In the genomic region with DNA sequence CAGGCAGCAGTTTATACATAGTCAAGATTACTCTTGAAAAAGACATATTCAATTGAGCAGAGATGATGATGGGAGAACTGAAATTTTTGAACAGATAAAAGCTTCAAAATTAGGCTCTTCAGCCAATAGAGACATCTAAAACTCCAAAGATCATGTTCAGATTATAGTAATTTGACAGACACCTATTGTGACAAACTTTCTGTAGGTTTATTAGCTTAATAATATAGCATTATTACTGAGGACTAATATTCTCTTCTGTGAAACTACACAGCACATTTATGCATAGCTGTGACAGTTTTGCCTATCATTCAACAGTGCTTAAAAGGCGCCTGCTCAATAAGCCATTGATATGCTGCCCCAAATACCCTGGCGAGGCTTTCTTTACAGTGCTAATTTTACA, we compare ENCODE assay signal across 35 cellular contexts. TPM values are rescaled to one million over a fixed set of nuclear protein-coding genes. Genes with fewer than 3 reads are reported as not detected.
A peak's percentile ranks its signal among the peaks of the same experiment; 100 is the strongest.
DNase-seq lines count a peak whose midpoint lies in the region; ATAC-seq and TF ChIP-seq lines count a peak whose summit lies in the region.
"Had no signal": no experiment of that assay in that cellular context is flagged by ENCODE, and none has a peak within 500 bp of the region (broad histone marks: within the 10 kb centered on the region; RNA-seq: fewer than 3 reads in every experiment).

No MANE protein-coding gene starts in this region.

- H3K36me3 ChIP-seq in neural cell (ENCODE audit: insufficient read depth, low read length) (no peaks in the 10 kb centered on the region), thyroid gland (no peaks in the 10 kb centered on the region), GM23338 (ENCODE audit: insufficient read depth) (no peaks in the 10 kb centered on the region)
- H3K36me3 ChIP-seq: BE2C; BLaER1; BLaER1 treated with 17β-estradiol and CSF1 and Interleukin-3, amounts not matched to agents 10 nM and 100 nM had no signal

- no peak for TF ChIP-seq POLR2A in thyroid gland (IDR thresholded peaks at IDR 0.05)

- H3K4me1 ChIP-seq in thyroid gland: no peaks in the 10 kb centered on the region
- H3K4me1 ChIP-seq in GM23338 (ENCODE audit: insufficient read depth): 0 out of 2 replicates have a peak, but pooled peaks cover 4% of the 10 kb centered on the region
- H3K4me1 ChIP-seq: A549; BE2C; BLaER1; BLaER1 treated with 17β-estradiol and CSF1 and Interleukin-3, amounts not matched to agents 10 nM and 100 nM; Caco-2 had no signal

- H3K79me2 ChIP-seq in neural cell (replicated peaks; ENCODE audit: insufficient read depth, low read length) (no peaks in the 10 kb centered on the region), GM23338 (replicated peaks; ENCODE audit: insufficient read depth) (no peaks in the 10 kb centered on the region)

- no peaks in the 10 kb centered on the region for H3K36me3 Mint-ChIP-seq in GM23338 (ENCODE audit: low read depth)
- H3K36me3 Mint-ChIP-seq: CD4-positive, alpha-beta memory T cell; CD8-positive, alpha-beta T cell had no signal

- H3K9ac ChIP-seq in neural cell (ENCODE audit: low read length): no peak overlapping the region
- H3K9ac ChIP-seq: BLaER1; BLaER1 treated with 17β-estradiol and CSF1 and Interleukin-3, amounts not matched to agents 10 nM and 100 nM had no signal

- H3K4me3 ChIP-seq in neural cell (ENCODE audit: low read length): no peak overlapping the region
- H3K4me3 ChIP-seq in thyroid gland (replicated peaks in 1 of 3): no peak overlapping the region
- no peak overlapping the region for H3K4me3 ChIP-seq in GM23338
- H3K4me3 ChIP-seq: A549; BLaER1; BLaER1 treated with 17β-estradiol and CSF1 and Interleukin-3, amounts not matched to agents 10 nM and 100 nM had no signal

- peak; percentile 95 for TF ChIP-seq EP300 in neural cell (conservative IDR thresholded peaks at IDR 0.05; ENCODE audit: poor library complexity, severe bottlenecking)

- H3K4me3 Mint-ChIP-seq in GM23338: no peak overlapping the region
- H3K4me3 Mint-ChIP-seq: B cell; CD14-positive monocyte; CD4-positive, alpha-beta memory T cell; CD4-positive, alpha-beta T cell; CD4-positive, CD25-positive, alpha-beta regulatory T cell; CD8-positive, alpha-beta memory T cell; CD8-positive, alpha-beta T cell had no signal

- no peak overlapping the region for H3K27ac Mint-ChIP-seq in GM23338
- H3K27ac Mint-ChIP-seq: B cell; CD14-positive monocyte; CD4-positive, alpha-beta memory T cell; CD4-positive, alpha-beta T cell; CD4-positive, CD25-positive, alpha-beta regulatory T cell; CD8-positive, alpha-beta memory T cell; CD8-positive, alpha-beta T cell had no signal

- TF ChIP-seq RAD21 in neural cell (conservative IDR thresholded peaks at IDR 0.05): no peak

- H2AFZ ChIP-seq in neural cell (ENCODE audit: low read depth, low read length) (no peak overlapping the region), GM23338 (no peak overlapping the region)

- ATAC-seq in left ventricle myocardium superior (peak; percentile 24), GM23338 (no peak)
- ATAC-seq: A549; CD8-positive, alpha-beta T cell had no signal

- intact Hi-C loops in left ventricle myocardium superior (cut with micrococcal nuclease): no loop called here
- intact Hi-C loops in cardiac septum (cut with DNase I): no loop called here
- intact Hi-C loops in thyroid gland (cut with DNase I): no loop called here

- H3K27me3 Mint-ChIP-seq in GM23338 (ENCODE audit: insufficient read depth, low read depth, poor library complexity): peaks cover 11% of the 10 kb centered on the region
- H3K27me3 Mint-ChIP-seq: B cell; CD4-positive, alpha-beta T cell had no signal

- H4K20me1 ChIP-seq in neural cell (ENCODE audit: insufficient read depth): no peaks in the 10 kb centered on the region
- H4K20me1 ChIP-seq in GM23338 (replicated peaks; ENCODE audit: insufficient read depth): peaks cover 3% of the 10 kb centered on the region; the same call in 1 of the 2 replicates
- H4K20me1 ChIP-seq: BLaER1; BLaER1 treated with 17β-estradiol and CSF1 and Interleukin-3, amounts not matched to agents 10 nM and 100 nM had no signal

- no peaks in the 10 kb centered on the region for H3K9me3 ChIP-seq in neural cell (ENCODE audit: low read length)
- no peaks in the 10 kb centered on the region for H3K9me3 ChIP-seq in thyroid gland
- H3K9me3 ChIP-seq: A549, BE2C, BLaER1, Caco-2 had no signal

- DNase-seq in left ventricle myocardium superior (no peak), cardiac septum (ENCODE audit: low spot score) (no peak), NCI-H2227 (lab: John Stamatoyannopoulos, UW; ENCODE audit: unreplicated experiment) (peak; percentile 71), NCI-H2227 treated with DMSO at 0.1 percent for 48 hours (lab: John Stamatoyannopoulos, UW) (peak; percentile 77), thyroid gland (no peak), GM23338 (ENCODE audit: low spot score) (no peak), SW480 (ENCODE audit: low spot score) (no peak)
- DNase-seq: 8988T; ACHN; AML-193; BE2C; C1 segment of cervical spinal cord; Caco-2; Calu3; CD4-positive, alpha-beta memory T cell; CD4-positive, alpha-beta T cell; CD4-positive, CD25-positive, alpha-beta regulatory T cell; CD8-positive, alpha-beta memory T cell; CD8-positive, alpha-beta T cell; COR-L47; DMS 273 treated with DMSO at 0.1 percent for 48 hours; DMS153; DMS53; DMS79; DMS79 treated with DMSO at 0.1 percent for 48 hours; DND-41; EL had no signal

- WGBS in thyroid gland, 2 donors: 70 to 83% methylated on average over 2 of the region's 2 CpGs

- H3K27ac ChIP-seq in neural cell (ENCODE audit: low read length) (peak overlapping the region; percentile 50), thyroid gland (no peak overlapping the region), GM23338 (ENCODE audit: low read depth) (no peak overlapping the region)
- H3K27ac ChIP-seq: 22Rv1; A549; BLaER1; BLaER1 treated with 17β-estradiol and CSF1 and Interleukin-3, amounts not matched to agents 10 nM and 100 nM; C4-2B had no signal

- H3K4me2 ChIP-seq in neural cell (ENCODE audit: low read length) (no peak overlapping the region), GM23338 (no peak overlapping the region)
- H3K4me2 ChIP-seq: A549; BLaER1; BLaER1 treated with 17β-estradiol and CSF1 and Interleukin-3, amounts not matched to agents 10 nM and 100 nM had no signal

- H3F3A ChIP-seq in neural cell (ENCODE audit: insufficient read depth, low read length, poor library complexity, severe bottlenecking): no peaks in the 10 kb centered on the region
- H3F3A ChIP-seq in GM23338 (replicated peaks; ENCODE audit: low read depth): no peaks in the 10 kb centered on the region

- H3K4me1 Mint-ChIP-seq in GM23338: no peaks in the 10 kb centered on the region
- H3K4me1 Mint-ChIP-seq: B cell; CD14-positive monocyte; CD4-positive, alpha-beta memory T cell; CD4-positive, CD25-positive, alpha-beta regulatory T cell; CD8-positive, alpha-beta memory T cell had no signal

- no peak for TF ChIP-seq CTCF in neural cell (IDR thresholded peaks at IDR 0.05; ENCODE audit: poor library complexity, severe bottlenecking)
- no peak for TF ChIP-seq CTCF in thyroid gland (IDR thresholded peaks at IDR 0.05)
- TF ChIP-seq CTCF in GM23338 (conservative IDR thresholded peaks at IDR 0.05; ENCODE audit: low read depth in 2 of 2): no peak

- no peaks in the 10 kb centered on the region for H3K9me2 ChIP-seq in neural cell (ENCODE audit: insufficient read depth, low read length)
- no peaks in the 10 kb centered on the region for H3K9me2 ChIP-seq in GM23338 (ENCODE audit: insufficient read depth)

- no peaks in the 10 kb centered on the region for H3K27me3 ChIP-seq in neural cell (ENCODE audit: insufficient read depth, low read depth, low read length)
- H3K27me3 ChIP-seq in thyroid gland: no peaks in the 10 kb centered on the region
- H3K27me3 ChIP-seq in GM23338 (ENCODE audit: insufficient read depth): peaks cover 96% of the 10 kb centered on the region
- H3K27me3 ChIP-seq: BLaER1; BLaER1 treated with 17β-estradiol and CSF1 and Interleukin-3, amounts not matched to agents 10 nM and 100 nM had no signal

- H3K9me3 Mint-ChIP-seq in GM23338: no peaks in the 10 kb centered on the region
- H3K9me3 Mint-ChIP-seq: CD4-positive, alpha-beta T cell; CD8-positive, alpha-beta T cell had no signal

TF ChIP-seq in neural cell, 6 proteins besides CTCF, POLR2A, EP300 and RAD21 (continues in another document):
- no peak for TF ChIP-seq MXI1 (conservative IDR thresholded peaks at IDR 0.05; ENCODE audit: poor library complexity, severe bottlenecking)
- TF ChIP-seq SMC3 (conservative IDR thresholded peaks at IDR 0.05; ENCODE audit: poor library complexity): no peak
- peak; percentile 80 for TF ChIP-seq POLR2AphosphoS5 (IDR thresholded peaks at IDR 0.05)
- TF ChIP-seq EZH2 (IDR thresholded peaks at IDR 0.05; ENCODE audit: borderline replicate concordance, insufficient read depth, low read length, poor library complexity, severe bottlenecking): no peak
- TF ChIP-seq TAF1 (IDR thresholded peaks at IDR 0.05; ENCODE audit: low read depth): no peak

TF ChIP-seq in GM23338, 12 proteins besides CTCF, POLR2A, EP300 and RAD21 (continues in another document):
- TF ChIP-seq, protein P1, sequence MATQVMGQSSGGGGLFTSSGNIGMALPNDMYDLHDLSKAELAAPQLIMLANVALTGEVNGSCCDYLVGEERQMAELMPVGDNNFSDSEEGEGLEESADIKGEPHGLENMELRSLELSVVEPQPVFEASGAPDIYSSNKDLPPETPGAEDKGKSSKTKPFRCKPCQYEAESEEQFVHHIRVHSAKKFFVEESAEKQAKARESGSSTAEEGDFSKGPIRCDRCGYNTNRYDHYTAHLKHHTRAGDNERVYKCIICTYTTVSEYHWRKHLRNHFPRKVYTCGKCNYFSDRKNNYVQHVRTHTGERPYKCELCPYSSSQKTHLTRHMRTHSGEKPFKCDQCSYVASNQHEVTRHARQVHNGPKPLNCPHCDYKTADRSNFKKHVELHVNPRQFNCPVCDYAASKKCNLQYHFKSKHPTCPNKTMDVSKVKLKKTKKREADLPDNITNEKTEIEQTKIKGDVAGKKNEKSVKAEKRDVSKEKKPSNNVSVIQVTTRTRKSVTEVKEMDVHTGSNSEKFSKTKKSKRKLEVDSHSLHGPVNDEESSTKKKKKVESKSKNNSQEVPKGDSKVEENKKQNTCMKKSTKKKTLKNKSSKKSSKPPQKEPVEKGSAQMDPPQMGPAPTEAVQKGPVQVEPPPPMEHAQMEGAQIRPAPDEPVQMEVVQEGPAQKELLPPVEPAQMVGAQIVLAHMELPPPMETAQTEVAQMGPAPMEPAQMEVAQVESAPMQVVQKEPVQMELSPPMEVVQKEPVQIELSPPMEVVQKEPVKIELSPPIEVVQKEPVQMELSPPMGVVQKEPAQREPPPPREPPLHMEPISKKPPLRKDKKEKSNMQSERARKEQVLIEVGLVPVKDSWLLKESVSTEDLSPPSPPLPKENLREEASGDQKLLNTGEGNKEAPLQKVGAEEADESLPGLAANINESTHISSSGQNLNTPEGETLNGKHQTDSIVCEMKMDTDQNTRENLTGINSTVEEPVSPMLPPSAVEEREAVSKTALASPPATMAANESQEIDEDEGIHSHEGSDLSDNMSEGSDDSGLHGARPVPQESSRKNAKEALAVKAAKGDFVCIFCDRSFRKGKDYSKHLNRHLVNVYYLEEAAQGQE (IDR thresholded peaks at IDR 0.05; ENCODE audit: unreplicated experiment): no peak

RNA-seq across cellular contexts. Expression of a gene that starts 21.6 kb away (rescaled TPM):
- 10.9 TPM for total RNA-seq in left ventricle myocardium superior
- total RNA-seq in cardiac septum: 13.0 TPM
- 22.3 and 34.0 TPM in 2 replicates for polyA plus RNA-seq in neural cell
- 17.0 and 28.8 TPM in 2 replicates for polyA minus RNA-seq in neural cell
- total RNA-seq in thyroid gland: 10 to 100 TPM in 1 of 4 donors, 1 to 10 TPM in 3; 6.6 to 10.5 (median 7.4) TPM
- total RNA-seq in GM23338 (2014; rRNA removed; shearing (Covaris generic)): 0.66 and 0.90 TPM in 2 replicates
- polyA plus RNA-seq in GM23338 (2016; fragmentation: Nextera tagmentation; extraction: Ambion mirVana): 1.4 and 1.7 TPM in 2 replicates

Comparison
In these comparisons a context has a peak if more than half of its experiments do, and no peak if none do; other contexts are left out.
1. DNase-seq: peak in NCI-H2227 (single experiment) and NCI-H2227 treated with DMSO at 0.1 percent for 48 hours (single experiment); none in left ventricle myocardium superior (single experiment), cardiac septum (single experiment), thyroid gland (0 of 2), GM23338 (single experiment) and SW480 (single experiment).